In genomic region chr17:67151717-67152116, GRCh38 we compare ENCODE assay signal across 15 cellular contexts.
DNase-seq lines count a peak whose midpoint lies in the region; ATAC-seq and TF ChIP-seq lines count a peak whose summit lies in the region.
"Had no signal": no experiment of that assay in that cellular context is flagged by ENCODE, and none has a peak within 500 bp of the region (broad histone marks: within the 10 kb centered on the region; RNA-seq: fewer than 3 reads in every experiment).

No MANE protein-coding gene starts in this region.

- H3K4me3 Mint-ChIP-seq in MCF 10A (ENCODE audit: unreplicated experiment), result no peak overlapping the region
- H3K4me3 Mint-ChIP-seq in activated naive CD8-positive, alpha-beta T cell treated with anti-CD3 and anti-CD28 coated beads, Interleukin-2, amount 50 U/mL, for 24 hours, result no peak overlapping the region

- H3K36me3 ChIP-seq in breast epithelium, result peaks cover 6% of the 10 kb centered on the region

- TF ChIP-seq POLR2A in breast epithelium (IDR thresholded peaks at IDR 0.05), result no peak

- intact Hi-C loops in MCF 10A (cut with micrococcal nuclease), result no loop called here
- intact Hi-C loops in breast epithelium (cut with DNase I; ENCODE audit: low total_unique reads), result no loop called here

- H3K36me3 Mint-ChIP-seq in MCF 10A (ENCODE audit: insufficient read depth, unreplicated experiment), result peaks cover 52% of the 10 kb centered on the region
- peaks cover 39% of the 10 kb centered on the region for H3K36me3 Mint-ChIP-seq in activated naive CD8-positive, alpha-beta T cell treated with anti-CD3 and anti-CD28 coated beads, Interleukin-2, amount 50 U/mL, for 24 hours (ENCODE audit: low read depth)

- no peak overlapping the region for H3K27ac ChIP-seq in breast epithelium

- peaks cover 6% of the 10 kb centered on the region for H3K9me3 Mint-ChIP-seq in MCF 10A (ENCODE audit: unreplicated experiment)
- peaks cover 6% of the 10 kb centered on the region for H3K9me3 Mint-ChIP-seq in activated naive CD8-positive, alpha-beta T cell treated with anti-CD3 and anti-CD28 coated beads, Interleukin-2, amount 50 U/mL, for 24 hours

- H3K27ac Mint-ChIP-seq in MCF 10A (ENCODE audit: low read depth, unreplicated experiment), result peak overlapping the region; percentile 70
- H3K27ac Mint-ChIP-seq in activated naive CD8-positive, alpha-beta T cell treated with anti-CD3 and anti-CD28 coated beads, Interleukin-2, amount 50 U/mL, for 24 hours, result no peak overlapping the region

- H3K4me3 ChIP-seq in breast epithelium, result no peak overlapping the region
- H3K4me3 ChIP-seq: lung had no signal

- peaks cover 23% of the 10 kb centered on the region for H3K4me1 Mint-ChIP-seq in MCF 10A (ENCODE audit: insufficient read depth, unreplicated experiment)
- peaks cover 14% of the 10 kb centered on the region for H3K4me1 Mint-ChIP-seq in activated naive CD8-positive, alpha-beta T cell treated with anti-CD3 and anti-CD28 coated beads, Interleukin-2, amount 50 U/mL, for 24 hours

- CTCF ChIA-PET in MCF 10A (lab: Yijun Ruan, JAX), result interaction anchor here (0.7 kb wide), 1 partner anchor 45 kb away, joined by 3 read pairs; no protein-coding TSS in a partner anchor

- no peaks in the 10 kb centered on the region for H3K4me1 ChIP-seq in breast epithelium

- no peaks in the 10 kb centered on the region for H3K9me3 ChIP-seq in breast epithelium

- POLR2A ChIA-PET in MCF 10A (lab: Yijun Ruan, JAX), result no interaction called here

- TF ChIP-seq CTCF in MCF 10A (IDR thresholded peaks at IDR 0.05; ENCODE audit: unreplicated experiment), result no peak
- TF ChIP-seq CTCF in breast epithelium (IDR thresholded peaks at IDR 0.05), result no peak

- peak; percentile 47 for DNase-seq in MCF 10A (ENCODE audit: unreplicated experiment)
- DNase-seq in breast epithelium (ENCODE audit: low spot score in 2 of 2), result no peak
- DNase-seq in astrocyte of the hippocampus (ENCODE audit: low read depth, low spot score), result peak; percentile 16
- DNase-seq in glomerular visceral epithelial cell (ENCODE audit: extremely low spot score), result peak; percentile 9
- DNase-seq in activated naive CD8-positive, alpha-beta T cell treated with anti-CD3 and anti-CD28 coated beads, Interleukin-2, amount 50 U/mL, for 24 hours, result no peak
- DNase-seq in stimulated activated CD4-positive, alpha-beta T cell treated with anti-CD3 and anti-CD28 coated beads, Interleukin-1b, Interleukin-23, amount 100 ng/mL, for 48 hours, result no peak
- DNase-seq: DMS53, H7, hippocampal formation, NCI-H146, occipital lobe, Right ventricle myocardium superior had no signal

- no peak for ATAC-seq in activated naive CD8-positive, alpha-beta T cell treated with anti-CD3 and anti-CD28 coated beads, Interleukin-2, amount 50 U/mL, for 24 hours
- ATAC-seq in GM21528 (IDR thresholded peaks at IDR 0.05; ENCODE audit: low FRiP score, unreplicated experiment), result no peak
- no peak for ATAC-seq in GM21717 (IDR thresholded peaks at IDR 0.05; ENCODE audit: unreplicated experiment)

- BruUV-seq in MCF 10A (replicated peaks; lab: Mats Ljungman, UMichigan), result no TSS peak

- no peaks in the 10 kb centered on the region for H3K27me3 Mint-ChIP-seq in MCF 10A (ENCODE audit: insufficient read depth, unreplicated experiment)
- H3K27me3 Mint-ChIP-seq in activated naive CD8-positive, alpha-beta T cell treated with anti-CD3 and anti-CD28 coated beads, Interleukin-2, amount 50 U/mL, for 24 hours, result no peaks in the 10 kb centered on the region

- H3K27me3 ChIP-seq in breast epithelium, result no peaks in the 10 kb centered on the region

Comparison
In these comparisons a context has a peak if more than half of its experiments do, and no peak if none do; other contexts are left out.
1. DNase-seq: peak in MCF 10A (single experiment), astrocyte of the hippocampus (single experiment) and glomerular visceral epithelial cell (single experiment); none in breast epithelium (0 of 2), activated naive CD8-positive, alpha-beta T cell treated with anti-CD3 and anti-CD28 coated beads, Interleukin-2, amount 50 U/mL, for 24 hours (single experiment) and stimulated activated CD4-positive, alpha-beta T cell treated with anti-CD3 and anti-CD28 coated beads, Interleukin-1b, Interleukin-23, amount 100 ng/mL, for 48 hours (single experiment).